1 cellular context compared by ENCODE assay signal in genomic region chr22:20965888-20966855, GRCh38.
A peak's percentile ranks its signal among the peaks of the same experiment; 100 is the strongest.
TF ChIP-seq lines count a peak whose summit lies in the region.

No MANE protein-coding gene starts in this region.

TF ChIP-seq in HepG2, 621 proteins besides CTCF, POLR2A, EP300 and RAD21 (continued from another document and continues in another):
- TF ChIP-seq THRA (CRISPR knock-in tag; IDR thresholded peaks at IDR 0.05; ENCODE audit: borderline replicate concordance), result no peak
- TF ChIP-seq STAT6 (CRISPR knock-in tag; IDR thresholded peaks at IDR 0.05; ENCODE audit: borderline replicate concordance), result no peak
- no peak for TF ChIP-seq PTBP1 (IDR thresholded peaks at IDR 0.05; ENCODE audit: low read depth, low read length, poor library complexity, severe bottlenecking)
- peak; percentile 46 for TF ChIP-seq GABPB1 (CRISPR knock-in tag; IDR thresholded peaks at IDR 0.05)
- no peak for TF ChIP-seq CHCHD3 (CRISPR knock-in tag; IDR thresholded peaks at IDR 0.05)
- no peak for TF ChIP-seq NONO (IDR thresholded peaks at IDR 0.05)
- no peak for TF ChIP-seq NONO (CRISPR knock-in tag; conservative IDR thresholded peaks at IDR 0.05)
- TF ChIP-seq FOXP4 (CRISPR knock-in tag; IDR thresholded peaks at IDR 0.05), result peak; percentile 9; the same call in 1 of the 2 replicates
- TF ChIP-seq NR2C2 (CRISPR knock-in tag; IDR thresholded peaks at IDR 0.05; ENCODE audit: borderline replicate concordance), result peak; percentile 63
- peak; percentile 69; the same call in 1 of the 2 replicates for TF ChIP-seq ADNP (CRISPR knock-in tag; IDR thresholded peaks at IDR 0.05)
- TF ChIP-seq TRAFD1 (CRISPR knock-in tag; IDR thresholded peaks at IDR 0.05; ENCODE audit: borderline replicate concordance), result no peak
- TF ChIP-seq ZBTB42 (CRISPR knock-in tag; IDR thresholded peaks at IDR 0.05), result 0 out of 2 replicates have a peak, but pooled peaks have one; percentile 0
- TF ChIP-seq NFAT5 (CRISPR knock-in tag; IDR thresholded peaks at IDR 0.05), result no peak
- no peak for TF ChIP-seq GZF1 (CRISPR knock-in tag; IDR thresholded peaks at IDR 0.05)
- TF ChIP-seq HCFC1 (IDR thresholded peaks at IDR 0.05; ENCODE audit: low read depth, low read length), result no peak
- TF ChIP-seq ZNF512B (CRISPR knock-in tag; IDR thresholded peaks at IDR 0.05; ENCODE audit: borderline replicate concordance), result no peak
- no peak for TF ChIP-seq ZNF607 (CRISPR knock-in tag; IDR thresholded peaks at IDR 0.05; ENCODE audit: borderline replicate concordance)
- TF ChIP-seq KMT2B (CRISPR knock-in tag; IDR thresholded peaks at IDR 0.05), result no peak
- TF ChIP-seq XRCC5 (optimal IDR thresholded peaks at IDR 0.05; ENCODE audit: low read length), result no peak
- 0 out of 2 replicates have a peak, but pooled peaks have one; percentile 47 for TF ChIP-seq GATAD2A (CRISPR knock-in tag; IDR thresholded peaks at IDR 0.05)
- TF ChIP-seq JARID2 (CRISPR knock-in tag; IDR thresholded peaks at IDR 0.05; ENCODE audit: insufficient replicate concordance), result no peak
- TF ChIP-seq ZFY (CRISPR knock-in tag; IDR thresholded peaks at IDR 0.05), result peak; percentile 28; the same call in 1 of the 2 replicates
- peak; percentile 12; the same call in 1 of the 2 replicates for TF ChIP-seq ELF1 (CRISPR knock-in tag; IDR thresholded peaks at IDR 0.05)
- TF ChIP-seq ZSCAN12 (CRISPR knock-in tag; IDR thresholded peaks at IDR 0.05), result no peak
- TF ChIP-seq ATF4 (CRISPR knock-in tag; IDR thresholded peaks at IDR 0.05), result no peak
- no peak for TF ChIP-seq ATF7-NPFF (CRISPR knock-in tag; IDR thresholded peaks at IDR 0.05; ENCODE audit: low read depth)
- peak; percentile 18; the same call in 1 of the 2 replicates for TF ChIP-seq SOX5 (CRISPR knock-in tag; IDR thresholded peaks at IDR 0.05; ENCODE audit: borderline replicate concordance)
- 0 out of 2 replicates have a peak, but pooled peaks have one; percentile 23 for TF ChIP-seq ZNF281 (CRISPR knock-in tag; IDR thresholded peaks at IDR 0.05; ENCODE audit: borderline replicate concordance)
- no peak for TF ChIP-seq TBX3 (IDR thresholded peaks at IDR 0.05; ENCODE audit: borderline replicate concordance)
- TF ChIP-seq SAP130 (CRISPR knock-in tag; IDR thresholded peaks at IDR 0.05; ENCODE audit: low read depth), result peak; percentile 33; the same call in 1 of the 2 replicates
- no peak for TF ChIP-seq ZNF441 (CRISPR knock-in tag; IDR thresholded peaks at IDR 0.05; ENCODE audit: borderline replicate concordance)
- peak; percentile 72 for TF ChIP-seq HNRNPL (IDR thresholded peaks at IDR 0.05; ENCODE audit: low read depth, low read length)
- TF ChIP-seq CREB3 (CRISPR knock-in tag; IDR thresholded peaks at IDR 0.05), result no peak
- TF ChIP-seq ZNF7 (CRISPR knock-in tag; IDR thresholded peaks at IDR 0.05), result no peak
- TF ChIP-seq AGO2 (optimal IDR thresholded peaks at IDR 0.05; ENCODE audit: low read depth, low read length), result no peak
- 0 out of 2 replicates have a peak, but pooled peaks have one; percentile 29 for TF ChIP-seq DMAP1 (CRISPR knock-in tag; IDR thresholded peaks at IDR 0.05)
- TF ChIP-seq ZNF367 (CRISPR knock-in tag; IDR thresholded peaks at IDR 0.05; ENCODE audit: borderline replicate concordance), result no peak
- TF ChIP-seq REPIN1 (CRISPR knock-in tag; IDR thresholded peaks at IDR 0.05; ENCODE audit: borderline replicate concordance, low read depth), result no peak
- no peak for TF ChIP-seq HNRNPK (IDR thresholded peaks at IDR 0.05; ENCODE audit: low read depth, low read length, poor library complexity, severe bottlenecking)
- TF ChIP-seq KDM1A (CRISPR knock-in tag; IDR thresholded peaks at IDR 0.05), result peak; percentile 90
- TF ChIP-seq ZNF644 (CRISPR knock-in tag; IDR thresholded peaks at IDR 0.05; ENCODE audit: low read depth), result no peak
- TF ChIP-seq HES4 (CRISPR knock-in tag; IDR thresholded peaks at IDR 0.05; ENCODE audit: borderline replicate concordance), result no peak
